ENCODE assay signal across 20 cellular contexts in genomic region chr3:115279939-115280338, GRCh38.
DNase-seq lines count a peak whose midpoint lies in the region; ATAC-seq and TF ChIP-seq lines count a peak whose summit lies in the region.
"Had no signal": no experiment of that assay in that cellular context is flagged by ENCODE, and none has a peak within 500 bp of the region (broad histone marks: within the 10 kb centered on the region; RNA-seq: fewer than 3 reads in every experiment).

No MANE protein-coding gene starts in this region.

- intact Hi-C loops in CD14-positive monocyte (cut with micrococcal nuclease) (no loop called here), sciatic nerve (cut with DNase I) (no loop called here)

- no peak for TF ChIP-seq CTCF in CD14-positive monocyte (IDR thresholded peaks at IDR 0.05)

- H3K4me1 Mint-ChIP-seq in CD14-positive monocyte = peaks cover 50% of the 10 kb centered on the region
- H3K4me1 Mint-ChIP-seq: B cell had no signal

- peak overlapping the region; percentile 71 to 93 (median 86) for H3K27ac Mint-ChIP-seq in CD14-positive monocyte
- H3K27ac Mint-ChIP-seq: activated naive CD8-positive, alpha-beta T cell treated with anti-CD3 and anti-CD28 coated beads, Interleukin-2, amount 10 ng/mL, durations not matched to agents 7 days and 5 days; B cell had no signal

- H3K9me3 Mint-ChIP-seq in CD14-positive monocyte = peaks cover 0 to 2% (median 0%) of the 10 kb centered on the region in 7 donors
- H3K9me3 Mint-ChIP-seq: activated naive CD8-positive, alpha-beta T cell treated with anti-CD3 and anti-CD28 coated beads, Interleukin-2, amount 10 ng/mL, durations not matched to agents 7 days and 5 days had no signal

- peak; percentile 53 for ATAC-seq in sciatic nerve
- no peak for ATAC-seq in HG03571 (IDR thresholded peaks at IDR 0.05; ENCODE audit: unreplicated experiment)
- ATAC-seq in HG02610 (IDR thresholded peaks at IDR 0.05; ENCODE audit: unreplicated experiment) = no peak
- no peak for ATAC-seq in HG02588 (IDR thresholded peaks at IDR 0.05; ENCODE audit: unreplicated experiment)
- ATAC-seq in HG03159 (IDR thresholded peaks at IDR 0.05; ENCODE audit: unreplicated experiment) = no peak

- DNase-seq in CD14-positive monocyte (ENCODE audit: low spot score) (no peak), NOMO-1 treated with dmso at 0.1 percent for 144 hours (lab: John Stamatoyannopoulos, UW; ENCODE audit: unreplicated experiment) (peak; percentile 17), fibroblast of peridontal ligament (ENCODE audit: extremely low read depth) (peak; percentile 75), sciatic nerve (ENCODE audit: low spot score) (no peak)
- DNase-seq: activated naive CD8-positive, alpha-beta T cell treated with anti-CD3 and anti-CD28 coated beads, Interleukin-2, amount 10 ng/mL, durations not matched to agents 7 days and 5 days; activated T-cell treated with anti-CD3 and anti-CD28 coated beads, Interleukin-2, amount 50 U/mL, for 1 hour; cerebellar nuclear complex; DMS 273 treated with DMSO at 0.1 percent for 48 hours; heart right ventricle; kidney; midbrain; NCI-H1417; NCI-H2227 treated with DMSO at 0.1 percent for 48 hours; SJCRH30; stimulated activated naive CD4-positive, alpha-beta T cell treated with Interleukin-2 at 50 U/mL for 16 hours had no signal

- H3K27me3 Mint-ChIP-seq in CD14-positive monocyte (ENCODE audit: low read depth in 3 of 3) = peaks cover 0 to 3% (median 0%) of the 10 kb centered on the region in 3 donors
- H3K27me3 Mint-ChIP-seq: activated naive CD8-positive, alpha-beta T cell treated with anti-CD3 and anti-CD28 coated beads, Interleukin-2, amount 10 ng/mL, durations not matched to agents 7 days and 5 days had no signal

- H3K36me3 Mint-ChIP-seq in CD14-positive monocyte = no peaks in the 10 kb centered on the region
- H3K36me3 Mint-ChIP-seq: activated naive CD8-positive, alpha-beta T cell treated with anti-CD3 and anti-CD28 coated beads, Interleukin-2, amount 10 ng/mL, durations not matched to agents 7 days and 5 days had no signal

- peak overlapping the region in 1 of 2 donors; percentile 56 for H3K4me3 Mint-ChIP-seq in CD14-positive monocyte
- H3K4me3 Mint-ChIP-seq: activated naive CD8-positive, alpha-beta T cell treated with anti-CD3 and anti-CD28 coated beads, Interleukin-2, amount 10 ng/mL, durations not matched to agents 7 days and 5 days; B cell had no signal

Comparison
In these comparisons a context has a peak if more than half of its experiments do, and no peak if none do; other contexts are left out.
1. DNase-seq: peak in NOMO-1 treated with dmso at 0.1 percent for 144 hours (single experiment) and fibroblast of peridontal ligament (single experiment); none in CD14-positive monocyte (single experiment) and sciatic nerve (single experiment).